ENCODE assay signal across 24 cellular contexts in genomic region chr7:142498364-142498763, GRCh38.
DNase-seq lines count a peak whose midpoint lies in the region; ATAC-seq and TF ChIP-seq lines count a peak whose summit lies in the region.
"Had no signal": no experiment of that assay in that cellular context is flagged by ENCODE, and none has a peak within 500 bp of the region (broad histone marks: within the 10 kb centered on the region; RNA-seq: fewer than 3 reads in every experiment).

No MANE protein-coding gene starts in this region.

- CTCF ChIA-PET in activated naive CD4-positive, alpha-beta T cell treated with anti-CD3 and anti-CD28 coated beads for 36 hours (lab: Charles Lee): interaction anchor here (1.1 to 4.6 kb wide), 18 partner anchors 8 to 313 kb away, joined by 3 to 48 read pairs (median 6); no protein-coding TSS in a partner anchor
- CTCF ChIA-PET in PC-9 (lab: Charles Lee): interaction anchor here (2.1 kb wide), 2 partner anchors 18 to 123 kb away, joined by 7 to 14 read pairs; no protein-coding TSS in a partner anchor

- no peaks in the 10 kb centered on the region for H3K9me3 Mint-ChIP-seq in activated naive CD4-positive, alpha-beta T cell treated with anti-CD3 and anti-CD28 coated beads for 36 hours
- H3K9me3 Mint-ChIP-seq in chondrocyte (ENCODE audit: low read depth) (no peaks in the 10 kb centered on the region), osteocyte (ENCODE audit: unreplicated experiment) (no peaks in the 10 kb centered on the region)
- H3K9me3 Mint-ChIP-seq: activated naive CD4-positive, alpha-beta T cell treated with anti-CD3 and anti-CD28 coated beads, Interleukin-2, amount 50 U/mL, for 24 hours; H9 had no signal

- H3K4me3 ChIP-seq in PC-9: no peak overlapping the region
- H3K4me3 ChIP-seq: mucosa of descending colon, pancreas, SJCRH30, spleen had no signal

- peaks cover 14% of the 10 kb centered on the region for H3F3A ChIP-seq in PC-9 (ENCODE audit: insufficient read depth, low read depth)

- H2AFZ ChIP-seq in PC-9: no peak overlapping the region

- POLR2A ChIA-PET in PC-9 (lab: Charles Lee; ENCODE audit: unreplicated experiment): no interaction called here

- peaks cover 55% of the 10 kb centered on the region for H3K4me1 ChIP-seq in PC-9 (replicated peaks; ENCODE audit: insufficient read depth)
- H3K4me1 ChIP-seq: pancreas, SJCRH30 had no signal

- H3K9me3 ChIP-seq in PC-9 (ENCODE audit: insufficient read depth, low read depth): no peaks in the 10 kb centered on the region
- H3K9me3 ChIP-seq: mucosa of descending colon, pancreas, SJCRH30, spleen had no signal

- H3K27me3 ChIP-seq in PC-9 (ENCODE audit: insufficient read depth, low read depth): no peaks in the 10 kb centered on the region
- H3K27me3 ChIP-seq: pancreas had no signal

- H3K4me3 Mint-ChIP-seq in activated naive CD4-positive, alpha-beta T cell treated with anti-CD3 and anti-CD28 coated beads for 36 hours: no peak overlapping the region
- H3K4me3 Mint-ChIP-seq in chondrocyte (ENCODE audit: unreplicated experiment): no peak overlapping the region
- no peak overlapping the region for H3K4me3 Mint-ChIP-seq in osteocyte (ENCODE audit: unreplicated experiment)
- H3K4me3 Mint-ChIP-seq: H9 had no signal

- no peaks in the 10 kb centered on the region for H3K27me3 Mint-ChIP-seq in activated naive CD4-positive, alpha-beta T cell treated with anti-CD3 and anti-CD28 coated beads for 36 hours (ENCODE audit: low read depth)
- H3K27me3 Mint-ChIP-seq in chondrocyte (ENCODE audit: low read depth) (peaks cover 54% of the 10 kb centered on the region), osteocyte (ENCODE audit: unreplicated experiment) (peaks cover 54% of the 10 kb centered on the region)
- H3K27me3 Mint-ChIP-seq: activated naive CD4-positive, alpha-beta T cell treated with anti-CD3 and anti-CD28 coated beads, Interleukin-2, amount 50 U/mL, for 24 hours had no signal

- TF ChIP-seq CTCF in PC-9 (conservative IDR thresholded peaks at IDR 0.05): no peak; the same call in 1 of the 2 replicates
- TF ChIP-seq CTCF in chondrocyte (IDR thresholded peaks at IDR 0.05): no peak
- no peak for TF ChIP-seq CTCF in osteocyte (IDR thresholded peaks at IDR 0.05)

- 0 out of 2 replicates have a peak overlapping the region, but pooled peaks have one; percentile 74 for H3K27ac ChIP-seq in PC-9
- H3K27ac ChIP-seq: pancreas, SJCRH30, spleen had no signal

- H3K79me2 ChIP-seq in PC-9 (ENCODE audit: low read depth): no peaks in the 10 kb centered on the region

- intact Hi-C loops in activated naive CD4-positive, alpha-beta T cell treated with anti-CD3 and anti-CD28 coated beads for 36 hours (cut with micrococcal nuclease): loop anchor here (5.0 kb wide), 2 partner anchors 34 to 504 kb away; no protein-coding TSS in a partner anchor
- intact Hi-C loops in PC-9 (cut with micrococcal nuclease; ENCODE audit: unreplicated experiment): loop anchor here (5.0 kb wide), 3 partner anchors 89 to 521 kb away; no protein-coding TSS in a partner anchor

- DNase-seq in activated naive CD4-positive, alpha-beta T cell treated with anti-CD3 and anti-CD28 coated beads for 36 hours: no peak
- DNase-seq in activated naive CD4-positive, alpha-beta T cell treated with Interleukin-2 at 50 U/mL for 16 hours: no peak
- DNase-seq in PC-9 (no peak), chondrocyte (ENCODE audit: low spot score) (no peak), osteocyte (ENCODE audit: extremely low spot score, unreplicated experiment) (no peak), mucosa of gallbladder (ENCODE audit: low spot score) (no peak), GM19238 (ENCODE audit: insufficient read length, low spot score) (no peak)
- DNase-seq: cerebellar nuclear complex; DMS53; GF-D8; H9; KG1; mucosa of descending colon; NCI-H1417 treated with DMSO at 0.1 percent for 48 hours; NCI-H2081; NCI-H2227 treated with DMSO at 0.1 percent for 48 hours; NCI-H69; pancreas; SJCRH30; spleen; stimulated activated CD4-positive, alpha-beta T cell treated with anti-CD3 and anti-CD28 coated beads, Interleukin-2, amount 100 ng/mL, for 48 hours; T-helper 1 cell had no signal

- no TSS peak for BruUV-seq in PC-9 (replicated peaks; lab: Mats Ljungman, UMichigan)

- H3K36me3 ChIP-seq in PC-9 (ENCODE audit: low read depth): no peaks in the 10 kb centered on the region
- H3K36me3 ChIP-seq: pancreas, SJCRH30, spleen had no signal

- H3K4me1 Mint-ChIP-seq in activated naive CD4-positive, alpha-beta T cell treated with anti-CD3 and anti-CD28 coated beads for 36 hours (ENCODE audit: low read depth): peaks cover 56% of the 10 kb centered on the region
- H3K4me1 Mint-ChIP-seq in chondrocyte (ENCODE audit: low read depth) (peaks cover 23% of the 10 kb centered on the region), osteocyte (ENCODE audit: unreplicated experiment) (peaks cover 40% of the 10 kb centered on the region)

- H3K36me3 Mint-ChIP-seq in activated naive CD4-positive, alpha-beta T cell treated with anti-CD3 and anti-CD28 coated beads for 36 hours (ENCODE audit: low read depth): no peaks in the 10 kb centered on the region
- H3K36me3 Mint-ChIP-seq in chondrocyte (ENCODE audit: low read depth) (no peaks in the 10 kb centered on the region), osteocyte (ENCODE audit: unreplicated experiment) (no peaks in the 10 kb centered on the region)
- H3K36me3 Mint-ChIP-seq: activated naive CD4-positive, alpha-beta T cell treated with anti-CD3 and anti-CD28 coated beads, Interleukin-2, amount 50 U/mL, for 24 hours had no signal

- H3K4me2 ChIP-seq in PC-9: no peak overlapping the region

- H4K20me1 ChIP-seq in PC-9 (ENCODE audit: insufficient read depth): no peaks in the 10 kb centered on the region

- H3K9me2 ChIP-seq in PC-9 (ENCODE audit: insufficient read depth): no peaks in the 10 kb centered on the region

- ATAC-seq in HG02852 (IDR thresholded peaks at IDR 0.05; ENCODE audit: unreplicated experiment): no peak
- ATAC-seq: mucosa of descending colon, pancreas had no signal

- H3K27ac Mint-ChIP-seq in activated naive CD4-positive, alpha-beta T cell treated with anti-CD3 and anti-CD28 coated beads for 36 hours: peak overlapping the region; percentile 44
- H3K27ac Mint-ChIP-seq in chondrocyte (ENCODE audit: unreplicated experiment) (peak overlapping the region; percentile 20), osteocyte (ENCODE audit: unreplicated experiment) (peak overlapping the region; percentile 75)
- H3K27ac Mint-ChIP-seq: H9 had no signal

Comparison
In these comparisons a context has a peak if more than half of its experiments do, and no peak if none do; other contexts are left out.
1. H3K27ac Mint-ChIP-seq: peak in every context shown above with its lines; median percentile 75 in osteocyte; 44 in activated naive CD4-positive, alpha-beta T cell treated with anti-CD3 and anti-CD28 coated beads for 36 hours; 20 in chondrocyte.